ENCODE assay signal across 1 cellular context in genomic region chr1:182083851-182084486, GRCh38.
TF ChIP-seq lines count a peak whose summit lies in the region.

No MANE protein-coding gene starts in this region.

TF ChIP-seq in HepG2, 621 proteins besides CTCF, POLR2A, EP300 and RAD21 (continued from another document):
- no peak for TF ChIP-seq TEF (CRISPR knock-in tag; IDR thresholded peaks at IDR 0.05)
- no peak for TF ChIP-seq CREB1 (IDR thresholded peaks at IDR 0.05)
- no peak for TF ChIP-seq CREB1 (CRISPR knock-in tag; IDR thresholded peaks at IDR 0.05)
- TF ChIP-seq SRY (CRISPR knock-in tag; IDR thresholded peaks at IDR 0.05): no peak
- no peak for TF ChIP-seq ZNF205 (CRISPR knock-in tag; IDR thresholded peaks at IDR 0.05)
- TF ChIP-seq ZSCAN29 (CRISPR knock-in tag; conservative IDR thresholded peaks at IDR 0.05): no peak
- no peak for TF ChIP-seq KLF11 (CRISPR knock-in tag; IDR thresholded peaks at IDR 0.05)
- TF ChIP-seq IRF1 (CRISPR knock-in tag; IDR thresholded peaks at IDR 0.05; ENCODE audit: low read depth): no peak
- no peak for TF ChIP-seq ATF4 (CRISPR knock-in tag; IDR thresholded peaks at IDR 0.05)
- no peak for TF ChIP-seq NFIB (CRISPR knock-in tag; IDR thresholded peaks at IDR 0.05; ENCODE audit: borderline replicate concordance)
- no peak for TF ChIP-seq NFATC3 (CRISPR knock-in tag; IDR thresholded peaks at IDR 0.05)
- TF ChIP-seq NCOR1 (IDR thresholded peaks at IDR 0.05; ENCODE audit: borderline replicate concordance, low read length): no peak
- no peak for TF ChIP-seq ZNF530 (CRISPR knock-in tag; IDR thresholded peaks at IDR 0.05; ENCODE audit: low read depth)
- no peak for TF ChIP-seq ZNF564 (CRISPR knock-in tag; IDR thresholded peaks at IDR 0.05)
- TF ChIP-seq MED8 (CRISPR knock-in tag; IDR thresholded peaks at IDR 0.05; ENCODE audit: insufficient replicate concordance): no peak
